ENCODE assay signal across 20 cellular contexts in the genomic region with DNA sequence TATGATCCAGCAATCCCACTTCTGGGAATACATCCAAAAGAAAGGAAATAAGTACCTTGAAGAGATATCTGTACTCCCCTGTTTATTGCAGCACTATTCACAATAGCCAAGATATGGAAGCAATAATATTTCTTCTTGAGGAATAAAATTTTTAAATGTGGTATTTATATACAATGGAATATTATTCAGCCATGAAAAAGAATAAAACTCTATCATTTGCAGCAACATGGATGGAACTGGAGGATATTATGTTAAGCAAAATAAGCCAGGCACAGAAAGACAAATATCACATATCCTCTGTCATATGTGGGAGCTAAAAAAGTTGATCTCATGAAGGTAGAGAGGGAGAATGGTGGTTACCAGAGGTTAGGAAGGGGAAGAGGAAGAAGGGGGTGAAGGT. TPM values are rescaled to one million over a fixed set of nuclear protein-coding genes. Genes with fewer than 3 reads are reported as not detected.
A peak's percentile ranks its signal among the peaks of the same experiment; 100 is the strongest.
DNase-seq lines count a peak whose midpoint lies in the region; ATAC-seq and TF ChIP-seq lines count a peak whose summit lies in the region.
"Had no signal": no experiment of that assay in that cellular context is flagged by ENCODE, and none has a peak within 500 bp of the region (broad histone marks: within the 10 kb centered on the region; RNA-seq: fewer than 3 reads in every experiment).

No MANE protein-coding gene starts in this region.

- peak overlapping the region; percentile 97 for H3K27ac ChIP-seq in HL-60 (replicated peaks)
- H3K27ac ChIP-seq: BLaER1, RWPE1, SJCRH30 had no signal

- no peaks in the 10 kb centered on the region for H3K27me3 Mint-ChIP-seq in activated CD8-positive, alpha-beta memory T cell treated with anti-CD3 and anti-CD28 coated beads, Interleukin-2, amount 10 ng/mL, durations not matched to agents 7 days and 5 days
- H3K27me3 Mint-ChIP-seq in activated T-helper 17 cell treated with anti-CD3 and anti-CD28 coated beads, Interleukin-2, amount 50 U/mL, for 72 hours = peaks cover 17% of the 10 kb centered on the region
- peaks cover 4 to 6% (median 5%) of the 10 kb centered on the region in 3 donors for H3K27me3 Mint-ChIP-seq in immature natural killer cell (ENCODE audit: low read depth in 3 of 3)

- CTCF ChIA-PET in activated CD8-positive, alpha-beta memory T cell treated with anti-CD3 and anti-CD28 coated beads, Interleukin-2, amount 10 ng/mL, durations not matched to agents 7 days and 5 days (lab: Charles Lee) = interaction anchor here (0.9 to 6.3 kb wide), 8 partner anchors 9 to 236 kb away, joined by 3 to 73 read pairs (median 8); partner anchors contain the start of gene SLC27A2

- H3K27me3 ChIP-seq in HL-60 (ENCODE audit: insufficient read depth, poor library complexity, severe bottlenecking) = no peaks in the 10 kb centered on the region
- H3K27me3 ChIP-seq: BLaER1, SJCRH30 had no signal

- DNase-seq in activated CD8-positive, alpha-beta memory T cell treated with anti-CD3 and anti-CD28 coated beads, Interleukin-2, amount 10 ng/mL, durations not matched to agents 7 days and 5 days = no peak
- DNase-seq in activated CD8-positive, alpha-beta memory T cell treated with anti-CD3 and anti-CD28 coated beads, Interleukin-2, amount 50 U/mL, for 48 hours = no peak
- DNase-seq in HL-60 (ENCODE audit: low read depth in 1 of 2, low spot score in 1 of 2) (no peak), immature natural killer cell (no peak), SIG-M5 (lab: John Stamatoyannopoulos, UW) (no peak), NCI-H128 (lab: John Stamatoyannopoulos, UW; ENCODE audit: unreplicated experiment) (no peak), NCI-H69 (lab: John Stamatoyannopoulos, UW) (no peak)
- DNase-seq: DND-41, MV-4-11, NCI-H146, NCI-H2081 treated with DMSO at 0.1 percent for 48 hours, NCI-H510A, NCI-H82, PC-3, SJCRH30 had no signal

- peaks cover 55% of the 10 kb centered on the region for H3K36me3 Mint-ChIP-seq in activated CD8-positive, alpha-beta memory T cell treated with anti-CD3 and anti-CD28 coated beads, Interleukin-2, amount 10 ng/mL, durations not matched to agents 7 days and 5 days
- H3K36me3 Mint-ChIP-seq in activated T-helper 17 cell treated with anti-CD3 and anti-CD28 coated beads, Interleukin-2, amount 50 U/mL, for 72 hours (ENCODE audit: low read depth) = no peaks in the 10 kb centered on the region
- H3K36me3 Mint-ChIP-seq in immature natural killer cell = peaks cover 7 to 11% (median 8%) of the 10 kb centered on the region in 3 donors

- peak overlapping the region; percentile 95 for H3K4me3 Mint-ChIP-seq in activated CD8-positive, alpha-beta memory T cell treated with anti-CD3 and anti-CD28 coated beads, Interleukin-2, amount 10 ng/mL, durations not matched to agents 7 days and 5 days
- H3K4me3 Mint-ChIP-seq in activated T-helper 17 cell treated with anti-CD3 and anti-CD28 coated beads, Interleukin-2, amount 50 U/mL, for 72 hours = peak overlapping the region; percentile 67
- H3K4me3 Mint-ChIP-seq in immature natural killer cell = peak overlapping the region; percentile 78 to 100 (median 92)

- H3K27ac Mint-ChIP-seq in activated CD8-positive, alpha-beta memory T cell treated with anti-CD3 and anti-CD28 coated beads, Interleukin-2, amount 10 ng/mL, durations not matched to agents 7 days and 5 days = peak overlapping the region; percentile 83
- H3K27ac Mint-ChIP-seq in activated T-helper 17 cell treated with anti-CD3 and anti-CD28 coated beads, Interleukin-2, amount 50 U/mL, for 72 hours = no peak overlapping the region
- peak overlapping the region; percentile 55 to 98 (median 84) for H3K27ac Mint-ChIP-seq in immature natural killer cell

- no peak for ATAC-seq in activated CD8-positive, alpha-beta memory T cell treated with anti-CD3 and anti-CD28 coated beads, Interleukin-2, amount 10 ng/mL, durations not matched to agents 7 days and 5 days
- ATAC-seq in activated T-helper 17 cell treated with anti-CD3 and anti-CD28 coated beads, Interleukin-2, amount 50 U/mL, for 72 hours (replicated peaks) = no peak
- ATAC-seq: GM12878, PC-3 had no signal

- H3K4me1 Mint-ChIP-seq in activated CD8-positive, alpha-beta memory T cell treated with anti-CD3 and anti-CD28 coated beads, Interleukin-2, amount 10 ng/mL, durations not matched to agents 7 days and 5 days = peaks cover 74% of the 10 kb centered on the region
- peaks cover 16% of the 10 kb centered on the region for H3K4me1 Mint-ChIP-seq in activated T-helper 17 cell treated with anti-CD3 and anti-CD28 coated beads, Interleukin-2, amount 50 U/mL, for 72 hours
- peaks cover 59 to 83% of the 10 kb centered on the region in 2 donors for H3K4me1 Mint-ChIP-seq in immature natural killer cell

- no peaks in the 10 kb centered on the region for H3K9me3 Mint-ChIP-seq in activated CD8-positive, alpha-beta memory T cell treated with anti-CD3 and anti-CD28 coated beads, Interleukin-2, amount 10 ng/mL, durations not matched to agents 7 days and 5 days (ENCODE audit: low read depth)
- H3K9me3 Mint-ChIP-seq in activated T-helper 17 cell treated with anti-CD3 and anti-CD28 coated beads, Interleukin-2, amount 50 U/mL, for 72 hours = peaks cover 4% of the 10 kb centered on the region
- H3K9me3 Mint-ChIP-seq in immature natural killer cell = no peaks in the 10 kb centered on the region

- TF ChIP-seq CTCF in HL-60 (IDR thresholded peaks at IDR 0.05; ENCODE audit: insufficient read depth, low read length) = no peak

- peak overlapping the region; percentile 42 for H3K4me3 ChIP-seq in HL-60 (replicated peaks; ENCODE audit: insufficient read depth, low read length)
- H3K4me3 ChIP-seq: BLaER1, GM12878, HAP-1, SJCRH30 had no signal

RNA-seq across cellular contexts. Expression of gene ATP8B4, which starts 1.4 kb away (rescaled TPM):
- 10 to 100 TPM; 69.2 to 98.3 TPM for total RNA-seq in activated CD8-positive, alpha-beta memory T cell treated with anti-CD3 and anti-CD28 coated beads, Interleukin-2, amount 10 ng/mL, durations not matched to agents 7 days and 5 days
- 10 to 100 TPM; 20.0 to 26.1 TPM for total RNA-seq in activated T-helper 17 cell treated with anti-CD3 and anti-CD28 coated beads, Interleukin-2, amount 50 U/mL, for 72 hours
- polyA plus RNA-seq in immature natural killer cell = 10 to 100 TPM; 10.8 to 22.7 (median 18.5) TPM
- total RNA-seq: PC-3 had no signal
